Comparison of ENCODE assay signal across 1 cellular context in the genomic region with DNA sequence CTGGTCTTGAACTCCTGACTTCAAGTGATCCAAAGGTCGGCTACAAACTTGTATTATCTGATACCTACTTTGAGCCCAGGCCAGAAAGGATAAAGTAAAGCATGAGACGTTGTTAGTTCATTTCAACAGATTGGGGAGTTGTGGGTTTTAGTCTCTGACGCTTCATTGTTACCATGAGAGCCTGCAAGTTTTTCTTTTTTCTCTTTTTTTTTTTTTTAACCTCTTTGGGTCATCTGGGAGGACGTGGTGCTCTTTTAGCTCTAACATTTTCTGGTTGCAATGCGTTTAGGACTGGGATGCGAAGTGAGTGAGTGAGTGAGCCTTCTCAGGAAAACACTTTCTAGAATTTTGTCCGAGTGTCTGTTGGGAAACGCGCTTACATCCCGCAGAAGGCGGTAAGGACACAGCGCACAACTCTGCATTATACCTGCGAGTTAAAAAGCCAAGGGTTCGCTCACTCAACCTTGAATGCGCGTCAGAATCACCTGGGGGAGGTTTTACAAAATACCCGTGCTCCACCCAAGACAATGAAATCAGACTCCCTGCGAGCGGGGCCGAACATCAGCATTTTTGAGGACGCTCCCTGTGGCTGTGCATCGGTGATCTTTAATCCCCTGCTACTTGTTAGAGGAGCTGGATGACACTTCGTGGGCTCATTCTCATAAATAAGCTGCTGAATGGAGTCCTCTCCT.
TF ChIP-seq lines count a peak whose summit lies in the region.

No MANE protein-coding gene starts in this region.

TF ChIP-seq in SK-N-SH, 30 proteins besides CTCF, POLR2A, EP300 and RAD21:
- TF ChIP-seq YY1 (IDR thresholded peaks at IDR 0.05; ENCODE audit: low read depth): no peak
- TF ChIP-seq, protein P1, sequence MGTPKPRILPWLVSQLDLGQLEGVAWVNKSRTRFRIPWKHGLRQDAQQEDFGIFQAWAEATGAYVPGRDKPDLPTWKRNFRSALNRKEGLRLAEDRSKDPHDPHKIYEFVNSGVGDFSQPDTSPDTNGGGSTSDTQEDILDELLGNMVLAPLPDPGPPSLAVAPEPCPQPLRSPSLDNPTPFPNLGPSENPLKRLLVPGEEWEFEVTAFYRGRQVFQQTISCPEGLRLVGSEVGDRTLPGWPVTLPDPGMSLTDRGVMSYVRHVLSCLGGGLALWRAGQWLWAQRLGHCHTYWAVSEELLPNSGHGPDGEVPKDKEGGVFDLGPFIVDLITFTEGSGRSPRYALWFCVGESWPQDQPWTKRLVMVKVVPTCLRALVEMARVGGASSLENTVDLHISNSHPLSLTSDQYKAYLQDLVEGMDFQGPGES (IDR thresholded peaks at IDR 0.05; ENCODE audit: low read depth, low read length): no peak
- no peak for TF ChIP-seq TAF1 (IDR thresholded peaks at IDR 0.05; ENCODE audit: borderline replicate concordance, low read depth, low read length)
- no peak for TF ChIP-seq MEF2A (IDR thresholded peaks at IDR 0.05; ENCODE audit: borderline replicate concordance, low read depth)
